ENCODE assay signal across 8 cellular contexts in the genomic region with DNA sequence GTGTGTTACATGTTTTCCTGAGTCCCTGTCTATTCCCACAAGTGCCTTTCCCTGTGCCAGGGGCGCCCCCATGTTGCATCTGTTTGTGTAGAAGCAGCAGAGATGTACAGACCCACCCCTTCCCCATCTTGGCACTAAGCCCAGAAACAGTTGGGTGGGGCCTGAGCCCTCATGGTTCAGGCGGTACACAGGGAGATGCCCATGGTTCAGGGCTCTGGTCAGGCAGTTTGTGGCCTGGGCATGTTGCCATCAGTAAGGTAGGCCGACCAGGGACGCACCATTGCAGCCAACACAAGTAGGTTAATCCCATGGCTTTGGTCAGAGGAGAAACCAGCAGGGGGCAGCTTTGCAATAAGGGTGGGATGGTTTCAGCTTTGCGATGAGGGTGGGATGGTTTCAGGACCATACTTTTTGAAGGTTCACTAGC. TPM values are rescaled to one million over a fixed set of nuclear protein-coding genes. Genes with fewer than 3 reads are reported as not detected.
DNase-seq lines count a peak whose midpoint lies in the region; FAIRE-seq and TF ChIP-seq lines count a peak whose summit lies in the region.

No MANE protein-coding gene starts in this region.

- POLR2A ChIA-PET in AG04450 (lab: Yijun Ruan, JAX) = interaction anchor here (1.4 kb wide), 1 partner anchor 24 kb away, joined by 3 read pairs; no protein-coding TSS in a partner anchor

- FAIRE-seq in urothelium cell line (lab: Jason Lieb, UNC) = peak; percentile 13

- no peak overlapping the region for H3K27ac ChIP-seq in AG04450 (ENCODE audit: low read depth, low read length)

- H3K4me3 ChIP-seq in AG04450 (ENCODE audit: low read depth, low read length) = no peak overlapping the region
- H3K4me3 ChIP-seq in GM12865 (ENCODE audit: low read depth, low read length) = no peak overlapping the region
- H3K4me3 ChIP-seq in epithelial cell of proximal tubule (ENCODE audit: low read depth, low read length) = no peak overlapping the region

- peaks cover 4% of the 10 kb centered on the region for H3K27me3 ChIP-seq in AG04450 (ENCODE audit: control insufficient read depth, insufficient read depth, low read length)

- no peaks in the 10 kb centered on the region for H3K9me3 ChIP-seq in AG04450 (ENCODE audit: control insufficient read depth, insufficient read depth, low read length)

- TF ChIP-seq CTCF in AG04450 (IDR thresholded peaks at IDR 0.05; ENCODE audit: low read depth, low read length) (peak; percentile 48), GM12865 (IDR thresholded peaks at IDR 0.05; ENCODE audit: insufficient read depth, low read depth, low read length, missing control alignments) (no peak), epithelial cell of proximal tubule (conservative IDR thresholded peaks at IDR 0.05; ENCODE audit: low read depth, low read length) (peak; percentile 58)

- CTCF ChIA-PET in AG04450 (lab: Charles Lee) = interaction anchor here (1.0 to 2.8 kb wide), 2 partner anchors 199 to 298 kb away, joined by 3 to 8 read pairs; no protein-coding TSS in a partner anchor

- DNase-seq in AG04450 (ENCODE audit: low read depth, low spot score) (no peak), GM12865 (ENCODE audit: low read depth) (peak; percentile 19), NCI-H82 treated with DMSO at 0.1 percent for 48 hours (lab: John Stamatoyannopoulos, UW; ENCODE audit: unreplicated experiment) (peak; percentile 34), epithelial cell of proximal tubule (ENCODE audit: low read depth) (no peak), urothelium cell line (ENCODE audit: low spot score) (no peak), 8988T (no peak), NCI-H187 treated with DMSO at 0.1 percent for 48 hours (lab: John Stamatoyannopoulos, UW) (no peak), AG20443 (ENCODE audit: low spot score) (no peak)

RNA-seq across cellular contexts. Expression of a gene that starts 0.9 kb away (rescaled TPM):
- polyA plus RNA-seq in AG04450 (2011; rRNA removed) = 5.4 and 7.2 TPM in 2 replicates
- 6.6 and 7.8 TPM in 2 replicates for polyA minus RNA-seq in AG04450 (2011; rRNA and poly(A)+ RNA removed)
- total RNA-seq in epithelial cell of proximal tubule = 0.65 and 1.2 TPM in 2 replicates

RNA-seq across cellular contexts. Expression of a gene that starts 50.8 kb away (rescaled TPM):
- polyA plus RNA-seq in AG04450 (2011; rRNA removed) = 78.8 and 98.5 TPM in 2 replicates
- 62.9 and 89.1 TPM in 2 replicates for polyA minus RNA-seq in AG04450 (2011; rRNA and poly(A)+ RNA removed)
- 9.4 and 18.4 TPM in 2 replicates for total RNA-seq in epithelial cell of proximal tubule

Comparison
In these comparisons a context has a peak if more than half of its experiments do, and no peak if none do; other contexts are left out.
1. DNase-seq: peak in GM12865 (single experiment) and NCI-H82 treated with DMSO at 0.1 percent for 48 hours (single experiment); none in AG04450 (single experiment), epithelial cell of proximal tubule (single experiment), urothelium cell line (single experiment), 8988T (single experiment), NCI-H187 treated with DMSO at 0.1 percent for 48 hours (single experiment) and AG20443 (single experiment).